Comparison of ENCODE assay signal across 8 cellular contexts in the genomic region with DNA sequence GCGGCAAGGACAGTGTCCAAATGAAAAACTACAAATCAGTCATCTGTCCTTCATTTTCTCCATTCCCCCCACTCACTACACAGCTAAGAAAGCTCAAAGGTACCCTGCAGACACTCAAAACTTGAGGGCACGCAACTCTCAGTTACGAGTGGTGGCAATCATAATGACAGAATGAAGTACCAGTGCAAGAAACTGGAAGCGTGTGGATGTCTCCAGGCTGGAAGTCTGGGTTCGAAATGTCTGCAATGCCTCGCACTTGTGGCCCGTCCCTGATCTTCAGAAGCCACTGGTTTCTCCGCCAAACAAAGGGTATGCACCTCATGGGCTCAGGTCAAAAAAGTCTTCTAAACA. TPM values are rescaled to one million over a fixed set of nuclear protein-coding genes. Genes with fewer than 3 reads are reported as not detected.
DNase-seq lines count a peak whose midpoint lies in the region; ATAC-seq and TF ChIP-seq lines count a peak whose summit lies in the region.

No MANE protein-coding gene starts in this region.

- H3K4me3 ChIP-seq in left lung (peak overlapping the region; percentile 63 to 68), tibial artery (peak overlapping the region; percentile 65 to 69)

- peak overlapping the region; percentile 96 for H3K27ac Mint-ChIP-seq in activated CD4-positive, alpha-beta T cell treated with anti-CD3 and anti-CD28 coated beads, Interleukin-2, amount 10 ng/mL, durations not matched to agents 7 days and 5 days
- peak overlapping the region; percentile 96 for H3K27ac Mint-ChIP-seq in activated naive CD8-positive, alpha-beta T cell treated with anti-CD3 and anti-CD28 coated beads for 36 hours

- intact Hi-C loops in left lung (cut with DNase I) (no loop called here), tibial artery (cut with DNase I; ENCODE audit: low total_unique reads) (no loop called here)

- H3K36me3 ChIP-seq in left lung (no peaks in the 10 kb centered on the region), tibial artery (no peaks in the 10 kb centered on the region)

- peak; percentile 17 for ATAC-seq in left lung
- ATAC-seq in HG03039 (IDR thresholded peaks at IDR 0.05; ENCODE audit: unreplicated experiment): no peak

- CTCF ChIA-PET in activated CD4-positive, alpha-beta T cell treated with anti-CD3 and anti-CD28 coated beads, Interleukin-2, amount 10 ng/mL, durations not matched to agents 7 days and 5 days (lab: Charles Lee): interaction anchor here (0.6 to 2.8 kb wide), 2 partner anchors 50 to 95 kb away, joined by 3 to 11 read pairs; a partner anchor contains a TSS

- H3K27me3 ChIP-seq in left lung (no peaks in the 10 kb centered on the region), tibial artery (no peaks in the 10 kb centered on the region)

- peaks cover 8% of the 10 kb centered on the region for H3K36me3 Mint-ChIP-seq in activated CD4-positive, alpha-beta T cell treated with anti-CD3 and anti-CD28 coated beads, Interleukin-2, amount 10 ng/mL, durations not matched to agents 7 days and 5 days (ENCODE audit: low read depth)
- peaks cover 14% of the 10 kb centered on the region for H3K36me3 Mint-ChIP-seq in activated naive CD8-positive, alpha-beta T cell treated with anti-CD3 and anti-CD28 coated beads for 36 hours

- no peaks in the 10 kb centered on the region for H3K9me3 Mint-ChIP-seq in activated CD4-positive, alpha-beta T cell treated with anti-CD3 and anti-CD28 coated beads, Interleukin-2, amount 10 ng/mL, durations not matched to agents 7 days and 5 days
- no peaks in the 10 kb centered on the region for H3K9me3 Mint-ChIP-seq in activated naive CD8-positive, alpha-beta T cell treated with anti-CD3 and anti-CD28 coated beads for 36 hours

- no peak for DNase-seq in activated CD4-positive, alpha-beta T cell treated with anti-CD3 and anti-CD28 coated beads, Interleukin-2, amount 10 ng/mL, durations not matched to agents 7 days and 5 days
- DNase-seq in activated CD4-positive, alpha-beta T cell treated with anti-CD3 and anti-CD28 coated beads, Interleukin-2, amount 50 U/mL, for 1 hour: no peak
- DNase-seq in activated naive CD8-positive, alpha-beta T cell treated with anti-CD3 and anti-CD28 coated beads for 36 hours: no peak
- DNase-seq in left lung (no peak), tibial artery (no peak), NCI-H226 (no peak), T1000 (lab: John Stamatoyannopoulos, UW) (no peak)

- POLR2A ChIA-PET in activated CD4-positive, alpha-beta T cell treated with anti-CD3 and anti-CD28 coated beads, Interleukin-2, amount 10 ng/mL, durations not matched to agents 7 days and 5 days (lab: Charles Lee): interaction anchor here (0.7 to 0.8 kb wide), 2 partner anchors 13 to 30 kb away, joined by 3 read pairs; no protein-coding TSS in a partner anchor

- H3K9me3 ChIP-seq in left lung (no peaks in the 10 kb centered on the region), tibial artery (no peaks in the 10 kb centered on the region)

- peak overlapping the region; percentile 94 for H3K4me3 Mint-ChIP-seq in activated CD4-positive, alpha-beta T cell treated with anti-CD3 and anti-CD28 coated beads, Interleukin-2, amount 10 ng/mL, durations not matched to agents 7 days and 5 days
- peak overlapping the region; percentile 93 for H3K4me3 Mint-ChIP-seq in activated naive CD8-positive, alpha-beta T cell treated with anti-CD3 and anti-CD28 coated beads for 36 hours

- H3K27me3 Mint-ChIP-seq in activated CD4-positive, alpha-beta T cell treated with anti-CD3 and anti-CD28 coated beads, Interleukin-2, amount 10 ng/mL, durations not matched to agents 7 days and 5 days: no peaks in the 10 kb centered on the region
- no peaks in the 10 kb centered on the region for H3K27me3 Mint-ChIP-seq in activated naive CD8-positive, alpha-beta T cell treated with anti-CD3 and anti-CD28 coated beads for 36 hours

- H3K4me1 ChIP-seq in left lung: peaks cover 0 to 14% of the 10 kb centered on the region in 2 donors
- H3K4me1 ChIP-seq in tibial artery: peaks cover 0 to 15% (median 7%) of the 10 kb centered on the region in 4 donors

- TF ChIP-seq CTCF in left lung (IDR thresholded peaks at IDR 0.05) (no peak), tibial artery (IDR thresholded peaks at IDR 0.05) (no peak)

- H3K4me1 Mint-ChIP-seq in activated CD4-positive, alpha-beta T cell treated with anti-CD3 and anti-CD28 coated beads, Interleukin-2, amount 10 ng/mL, durations not matched to agents 7 days and 5 days: peaks cover 18% of the 10 kb centered on the region
- peaks cover 7% of the 10 kb centered on the region for H3K4me1 Mint-ChIP-seq in activated naive CD8-positive, alpha-beta T cell treated with anti-CD3 and anti-CD28 coated beads for 36 hours

- H3K27ac ChIP-seq in left lung: peak overlapping the region; percentile 78 to 89
- H3K27ac ChIP-seq in tibial artery: peak overlapping the region; percentile 70 to 74

RNA-seq across cellular contexts. Expression of a gene that starts 0.6 kb away (rescaled TPM):
- total RNA-seq in activated CD4-positive, alpha-beta T cell treated with anti-CD3 and anti-CD28 coated beads, Interleukin-2, amount 10 ng/mL, durations not matched to agents 7 days and 5 days: 10 to 100 TPM; 40.0 to 42.6 TPM
- 10 to 100 TPM; 81.1 to 84.9 TPM for total RNA-seq in activated naive CD8-positive, alpha-beta T cell treated with anti-CD3 and anti-CD28 coated beads for 36 hours
- 1 to 10 TPM; 4.1 to 6.4 TPM for total RNA-seq in left lung

RNA-seq across cellular contexts. Expression of a gene that starts 21.8 kb away (rescaled TPM):
- total RNA-seq in activated CD4-positive, alpha-beta T cell treated with anti-CD3 and anti-CD28 coated beads, Interleukin-2, amount 10 ng/mL, durations not matched to agents 7 days and 5 days: 100 to 1,000 TPM; 175 to 182 TPM
- 100 to 1,000 TPM; 196 to 202 TPM for total RNA-seq in activated naive CD8-positive, alpha-beta T cell treated with anti-CD3 and anti-CD28 coated beads for 36 hours
- 10 to 100 TPM in 1 of 2 donors, 1 to 10 TPM in 1; 8.9 to 30.0 TPM for total RNA-seq in left lung

RNA-seq across cellular contexts. Expression of a gene that starts 45.9 kb away (rescaled TPM):
- 10 to 100 TPM; 24.3 to 29.1 TPM for total RNA-seq in activated CD4-positive, alpha-beta T cell treated with anti-CD3 and anti-CD28 coated beads, Interleukin-2, amount 10 ng/mL, durations not matched to agents 7 days and 5 days
- 10 to 100 TPM; 42.5 to 45.7 TPM for total RNA-seq in activated naive CD8-positive, alpha-beta T cell treated with anti-CD3 and anti-CD28 coated beads for 36 hours
- total RNA-seq in left lung: 10 to 100 TPM; 15.9 to 22.8 TPM

Comparison
In these comparisons a context has a peak if more than half of its experiments do, and no peak if none do; other contexts are left out.
1. RNA of a gene that starts 0.6 kb away (total RNA-seq): 81.1 to 84.9 TPM in activated naive CD8-positive, alpha-beta T cell treated with anti-CD3 and anti-CD28 coated beads for 36 hours and 40.0 to 42.6 TPM in activated CD4-positive, alpha-beta T cell treated with anti-CD3 and anti-CD28 coated beads, Interleukin-2, amount 10 ng/mL, durations not matched to agents 7 days and 5 days; 4.1 to 6.4 TPM in left lung; every median in the first group is over 4 times any median in the second.
2. RNA of a gene that starts 21.8 kb away (total RNA-seq): 196 to 202 TPM in activated naive CD8-positive, alpha-beta T cell treated with anti-CD3 and anti-CD28 coated beads for 36 hours and 175 to 182 TPM in activated CD4-positive, alpha-beta T cell treated with anti-CD3 and anti-CD28 coated beads, Interleukin-2, amount 10 ng/mL, durations not matched to agents 7 days and 5 days; 8.9 to 30.0 TPM in left lung; every median in the first group is over 4 times any median in the second.